ENCODE assay signal across 15 cellular contexts in the genomic region with DNA sequence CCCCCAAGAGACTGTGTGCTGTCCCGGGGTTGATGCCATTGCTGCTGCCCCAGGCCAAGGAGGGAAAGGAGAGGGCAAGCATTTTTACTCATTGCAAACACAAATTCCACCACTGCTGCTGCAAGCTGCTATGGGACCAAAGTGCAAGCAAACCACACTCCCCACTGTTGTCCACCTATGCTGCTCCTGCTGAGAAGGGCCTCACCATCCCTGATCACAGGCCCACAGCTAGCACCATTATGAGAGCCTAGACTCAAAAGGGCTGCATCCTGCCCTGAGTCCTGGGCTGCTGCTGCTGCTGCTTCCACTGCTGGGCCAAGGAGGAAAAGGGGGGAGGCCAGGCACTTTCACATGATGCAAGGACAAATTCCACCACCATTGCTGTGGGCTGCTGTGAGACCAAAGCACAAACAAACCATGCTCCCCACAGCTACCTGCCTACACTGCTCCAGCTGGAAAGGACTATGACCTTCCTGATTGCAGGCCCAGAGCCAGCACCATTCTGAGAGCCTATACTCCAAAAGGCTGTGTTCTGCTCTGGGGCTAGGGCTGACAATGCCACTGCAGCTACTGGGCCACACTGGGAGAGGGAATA.
DNase-seq lines count a peak whose midpoint lies in the region; ATAC-seq and TF ChIP-seq lines count a peak whose summit lies in the region.
"Had no signal": no experiment of that assay in that cellular context is flagged by ENCODE, and none has a peak within 500 bp of the region (broad histone marks: within the 10 kb centered on the region; RNA-seq: fewer than 3 reads in every experiment).

No MANE protein-coding gene starts in this region.

- in situ Hi-C loops in Panc1 (cut with HindIII; ENCODE audit: low pct_unique_long_range_greater_than_20kb, low sequenced_read_pairs), result no loop called here

- H2AFZ ChIP-seq in mesenchymal stem cell (ENCODE audit: low read depth, low read length), result no peak overlapping the region
- H2AFZ ChIP-seq: GM23338 had no signal

- H3K9ac ChIP-seq in mesenchymal stem cell (ENCODE audit: low read length), result no peak overlapping the region
- H3K9ac ChIP-seq: BLaER1 treated with 17β-estradiol and CSF1 and Interleukin-3, amounts not matched to agents 10 nM and 100 nM had no signal

- H3K27me3 Mint-ChIP-seq in activated T-cell treated with anti-CD3 and anti-CD28 coated beads, Interleukin-2, amount 50 U/mL, for 24 hours, result peaks cover 23% of the 10 kb centered on the region
- H3K27me3 Mint-ChIP-seq: B cell had no signal

- no TSS peak for BruUV-seq in Panc1 (replicated peaks; lab: Mats Ljungman, UMichigan)

- no peak overlapping the region for H2BK120ac ChIP-seq in mesenchymal stem cell (ENCODE audit: low read depth, low read length)

- H3K27ac ChIP-seq in Panc1 (ENCODE audit: low read length) (no peak overlapping the region), mesenchymal stem cell (ENCODE audit: low read length, poor library complexity, severe bottlenecking) (no peak overlapping the region)
- H3K27ac ChIP-seq: BLaER1 treated with 17β-estradiol and CSF1 and Interleukin-3, amounts not matched to agents 10 nM and 100 nM; HL-60 had no signal

- DNase-seq in Panc1 (ENCODE audit: low read depth, low spot score) (no peak), left lobe of liver (ENCODE audit: low spot score) (peak; percentile 46), mesenchymal stem cell (peak; percentile 2), nucleus accumbens (lab: John Stamatoyannopoulos, UW) (no peak), occipital lobe (lab: John Stamatoyannopoulos, UW) (no peak)
- DNase-seq in activated T-cell treated with anti-CD3 and anti-CD28 coated beads, Interleukin-2, amount 50 U/mL, for 24 hours, result no peak
- DNase-seq: CD8-positive, alpha-beta memory T cell; COR-L47; DMS 273 treated with DMSO at 0.1 percent for 48 hours; DND-41; HCEC 1CT had no signal

- H3K27me3 ChIP-seq in Panc1 (ENCODE audit: control insufficient read depth, insufficient read depth, low read length) (no peaks in the 10 kb centered on the region), mesenchymal stem cell (ENCODE audit: control insufficient read depth in 1 of 2, insufficient read depth in 1 of 2, low read length in 2 of 2) (peaks cover 0 to 3% of the 10 kb centered on the region in 2 experiments)
- H3K27me3 ChIP-seq: BLaER1 treated with 17β-estradiol and CSF1 and Interleukin-3, amounts not matched to agents 10 nM and 100 nM had no signal

- no peak overlapping the region for H2AK5ac ChIP-seq in mesenchymal stem cell (ENCODE audit: low read length, severe bottlenecking)

- no peak overlapping the region for H3K4ac ChIP-seq in mesenchymal stem cell (ENCODE audit: low read depth in 1 of 2, low read length in 2 of 2)

- no peak overlapping the region for H3K27ac Mint-ChIP-seq in activated T-cell treated with anti-CD3 and anti-CD28 coated beads, Interleukin-2, amount 50 U/mL, for 24 hours
- H3K27ac Mint-ChIP-seq: B cell; CD8-positive, alpha-beta memory T cell; GM23338 had no signal

- 77% methylated on average over 1 of the region's 1 CpG for WGBS in mesenchymal stem cell

- no peaks in the 10 kb centered on the region for H3K36me3 Mint-ChIP-seq in activated T-cell treated with anti-CD3 and anti-CD28 coated beads, Interleukin-2, amount 50 U/mL, for 24 hours (ENCODE audit: low read depth)

- H3K4me3 Mint-ChIP-seq in activated T-cell treated with anti-CD3 and anti-CD28 coated beads, Interleukin-2, amount 50 U/mL, for 24 hours, result no peak overlapping the region
- H3K4me3 Mint-ChIP-seq: B cell; CD8-positive, alpha-beta memory T cell; GM23338 had no signal

- H4K8ac ChIP-seq in mesenchymal stem cell (ENCODE audit: low read length), result no peak overlapping the region

- no peaks in the 10 kb centered on the region for H3K4me1 Mint-ChIP-seq in activated T-cell treated with anti-CD3 and anti-CD28 coated beads, Interleukin-2, amount 50 U/mL, for 24 hours (ENCODE audit: low read depth)
- H3K4me1 Mint-ChIP-seq: B cell; CD8-positive, alpha-beta memory T cell; GM23338 had no signal

- CTCF ChIA-PET in Panc1 (lab: Charles Lee), result no interaction called here

- POLR2A ChIA-PET in Panc1 (lab: Charles Lee), result no interaction called here

- no peak overlapping the region for H3K18ac ChIP-seq in mesenchymal stem cell (ENCODE audit: low read depth in 1 of 2, low read length in 2 of 2)

- H3K36me3 ChIP-seq in Panc1 (ENCODE audit: control insufficient read depth, insufficient read depth, low read length) (no peaks in the 10 kb centered on the region), mesenchymal stem cell (ENCODE audit: control insufficient read depth in 1 of 2, insufficient read depth in 2 of 2, low read depth in 1 of 2, low read length in 2 of 2) (no peaks in the 10 kb centered on the region)

- no peaks in the 10 kb centered on the region for H3K79me1 ChIP-seq in mesenchymal stem cell (replicated peaks; ENCODE audit: low read length, poor library complexity, severe bottlenecking)

- H2BK12ac ChIP-seq in mesenchymal stem cell (ENCODE audit: low read length in 2 of 2), result no peak overlapping the region

- peaks cover 15% of the 10 kb centered on the region for H3K9me3 Mint-ChIP-seq in activated T-cell treated with anti-CD3 and anti-CD28 coated beads, Interleukin-2, amount 50 U/mL, for 24 hours

- no peak for TF ChIP-seq CTCF in Panc1 (IDR thresholded peaks at IDR 0.05)

- H3K4me2 ChIP-seq in mesenchymal stem cell (ENCODE audit: low read length, poor library complexity, severe bottlenecking), result no peak overlapping the region
- H3K4me2 ChIP-seq: BLaER1 treated with 17β-estradiol and CSF1 and Interleukin-3, amounts not matched to agents 10 nM and 100 nM; GM23338 had no signal

- ATAC-seq in Panc1 (peak; percentile 48; the same call in 1 of the 2 replicates), left lobe of liver (peak; percentile 96)
- ATAC-seq: GM23338 had no signal

- intact Hi-C loops in Panc1 (cut with micrococcal nuclease; ENCODE audit: unreplicated experiment), result no loop called here

- H3K23ac ChIP-seq in mesenchymal stem cell (ENCODE audit: low read length in 2 of 2), result no peak overlapping the region

- no peak overlapping the region for H2BK5ac ChIP-seq in mesenchymal stem cell (ENCODE audit: low read depth, low read length, poor library complexity, severe bottlenecking)

- H3K9me3 ChIP-seq in Panc1 (ENCODE audit: control insufficient read depth, insufficient read depth, low read depth, low read length), result no peaks in the 10 kb centered on the region; the same call in 1 of the 2 replicates
- H3K9me3 ChIP-seq in mesenchymal stem cell (ENCODE audit: control insufficient read depth, low read length), result peaks cover 20% of the 10 kb centered on the region

- H4K91ac ChIP-seq in mesenchymal stem cell (ENCODE audit: low read length), result no peak overlapping the region

- no peak overlapping the region for H3K4me3 ChIP-seq in Panc1 (ENCODE audit: low read depth in 2 of 2, low read length in 2 of 2)
- no peak overlapping the region for H3K4me3 ChIP-seq in mesenchymal stem cell (ENCODE audit: insufficient read depth in 1 of 2, low read depth in 1 of 2, low read length in 2 of 2)
- H3K4me3 ChIP-seq: BLaER1 treated with 17β-estradiol and CSF1 and Interleukin-3, amounts not matched to agents 10 nM and 100 nM; GM23338 had no signal

- H2BK15ac ChIP-seq in mesenchymal stem cell (ENCODE audit: low read depth, poor library complexity, severe bottlenecking), result no peak overlapping the region

- H3K4me1 ChIP-seq in Panc1 (ENCODE audit: control insufficient read depth, insufficient read depth, low read length) (peaks cover 4% of the 10 kb centered on the region; the same call in 1 of the 2 replicates), mesenchymal stem cell (ENCODE audit: control insufficient read depth, insufficient read depth, low read depth, low read length) (no peaks in the 10 kb centered on the region)
- H3K4me1 ChIP-seq: BLaER1 treated with 17β-estradiol and CSF1 and Interleukin-3, amounts not matched to agents 10 nM and 100 nM had no signal

- H3K14ac ChIP-seq in mesenchymal stem cell (ENCODE audit: low read length in 2 of 2), result peak overlapping the region in 1 of 2 experiments; percentile 48

Comparison
In these comparisons a context has a peak if more than half of its experiments do, and no peak if none do; other contexts are left out.
1. DNase-seq: peak in left lobe of liver (single experiment) and mesenchymal stem cell (single experiment); none in Panc1 (single experiment), nucleus accumbens (0 of 56), occipital lobe (single experiment) and activated T-cell treated with anti-CD3 and anti-CD28 coated beads, Interleukin-2, amount 50 U/mL, for 24 hours (single experiment).